ENCODE assay signal across 10 cellular contexts in the genomic region with DNA sequence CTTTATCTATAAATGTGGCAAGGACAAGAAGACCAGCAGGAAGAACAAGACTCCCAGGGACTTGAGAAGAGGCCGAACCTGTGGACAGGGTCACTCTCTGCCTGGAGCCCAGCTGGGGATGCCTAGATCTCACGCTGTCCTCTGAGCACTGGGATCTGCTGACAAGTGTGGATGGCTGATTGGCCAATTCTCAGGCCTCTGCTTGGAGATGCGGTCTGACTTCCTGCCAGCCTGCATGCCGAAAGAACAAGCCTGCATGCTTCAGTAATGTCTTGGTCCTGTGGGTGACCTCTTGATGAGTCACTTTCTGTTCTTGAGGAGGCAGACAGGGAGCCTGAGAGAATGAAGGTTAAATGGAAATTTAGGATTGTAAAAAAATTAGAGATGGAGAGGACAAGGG.
A peak's percentile ranks its signal among the peaks of the same experiment; 100 is the strongest.
DNase-seq lines count a peak whose midpoint lies in the region; ATAC-seq lines count a peak whose summit lies in the region.
"Had no signal": no experiment of that assay in that cellular context is flagged by ENCODE, and none has a peak within 500 bp of the region (broad histone marks: within the 10 kb centered on the region; RNA-seq: fewer than 3 reads in every experiment).

No MANE protein-coding gene starts in this region.

- no peak overlapping the region for H3K27ac ChIP-seq in Karpas-422 (ENCODE audit: low read length)

- H3K36me3 Mint-ChIP-seq in stimulated activated naive B cell treated with anti-CD40 and anti-IgM and Interleukin-4, amounts not matched to agents 10 μg/mL and 1 μg/mL and 100 μg/mL, for 72 hours: no peaks in the 10 kb centered on the region

- no peak overlapping the region for H3K27ac Mint-ChIP-seq in stimulated activated naive B cell treated with anti-CD40 and anti-IgM and Interleukin-4, amounts not matched to agents 10 μg/mL and 1 μg/mL and 100 μg/mL, for 72 hours

- H3K4me1 ChIP-seq in Karpas-422 (ENCODE audit: low read length): no peaks in the 10 kb centered on the region

- no peaks in the 10 kb centered on the region for H3K79me2 ChIP-seq in Karpas-422 (ENCODE audit: low read length)

- DNase-seq in NCI-H2227 (lab: John Stamatoyannopoulos, UW; ENCODE audit: unreplicated experiment) (peak; percentile 13), NCI-H2227 treated with DMSO at 0.1 percent for 48 hours (lab: John Stamatoyannopoulos, UW) (no peak), MG63 (peak; percentile 89), Karpas-422 (no peak)
- no peak for DNase-seq in stimulated activated naive B cell treated with anti-CD40 and anti-IgM and Interleukin-4, amounts not matched to agents 10 μg/mL and 1 μg/mL and 100 μg/mL, for 72 hours
- no peak for DNase-seq in activated naive CD4-positive, alpha-beta T cell treated with Interleukin-2 at 50 U/mL for 16 hours
- no peak for DNase-seq in activated CD4-positive, CD25-positive, alpha-beta regulatory T cell (lab: John Stamatoyannopoulos, UW)
- DNase-seq: AML-193, Kasumi-1 had no signal

- H4K20me1 ChIP-seq in Karpas-422 (ENCODE audit: insufficient read depth, low read depth, low read length): no peaks in the 10 kb centered on the region

- H3K4me1 Mint-ChIP-seq in stimulated activated naive B cell treated with anti-CD40 and anti-IgM and Interleukin-4, amounts not matched to agents 10 μg/mL and 1 μg/mL and 100 μg/mL, for 72 hours: peaks cover 9 to 12% of the 10 kb centered on the region in 2 donors

- H2AFZ ChIP-seq in Karpas-422 (ENCODE audit: low read length): no peak overlapping the region

- peak; percentile 85 for ATAC-seq in esophagus mucosa
- peak; percentile 22 to 33 for ATAC-seq in stimulated activated naive B cell treated with anti-CD40 and anti-IgM and Interleukin-4, amounts not matched to agents 10 μg/mL and 1 μg/mL and 100 μg/mL, for 72 hours (replicated peaks)

- H3K9ac ChIP-seq in Karpas-422 (ENCODE audit: low read length): no peak overlapping the region

- peaks cover 6 to 10% of the 10 kb centered on the region in 2 donors for H3K27me3 Mint-ChIP-seq in stimulated activated naive B cell treated with anti-CD40 and anti-IgM and Interleukin-4, amounts not matched to agents 10 μg/mL and 1 μg/mL and 100 μg/mL, for 72 hours

- H3K9me2 ChIP-seq in Karpas-422 (replicated peaks; ENCODE audit: insufficient read depth, low read length): no peaks in the 10 kb centered on the region

- no peaks in the 10 kb centered on the region for H3K27me3 ChIP-seq in MG63
- no peaks in the 10 kb centered on the region for H3K27me3 ChIP-seq in Karpas-422 (ENCODE audit: low read length)

- H3K36me3 ChIP-seq in MG63: no peaks in the 10 kb centered on the region
- no peaks in the 10 kb centered on the region for H3K36me3 ChIP-seq in Karpas-422 (ENCODE audit: insufficient read depth, low read length)

- no peak overlapping the region for H3K4me3 Mint-ChIP-seq in stimulated activated naive B cell treated with anti-CD40 and anti-IgM and Interleukin-4, amounts not matched to agents 10 μg/mL and 1 μg/mL and 100 μg/mL, for 72 hours

- H3K4me2 ChIP-seq in Karpas-422 (ENCODE audit: low read depth, low read length, poor library complexity, severe bottlenecking): no peak overlapping the region

- peaks cover 0 to 4% of the 10 kb centered on the region in 2 donors for H3K9me3 Mint-ChIP-seq in stimulated activated naive B cell treated with anti-CD40 and anti-IgM and Interleukin-4, amounts not matched to agents 10 μg/mL and 1 μg/mL and 100 μg/mL, for 72 hours

- H3K9me3 ChIP-seq in MG63 (no peaks in the 10 kb centered on the region), Karpas-422 (ENCODE audit: low read length) (no peaks in the 10 kb centered on the region)

- no peak overlapping the region for H3K4me3 ChIP-seq in MG63
- H3K4me3 ChIP-seq in Karpas-422 (ENCODE audit: low read length): no peak overlapping the region

Comparison
In these comparisons a context has a peak if more than half of its experiments do, and no peak if none do; other contexts are left out.
1. DNase-seq: peak in NCI-H2227 (single experiment) and MG63 (single experiment); none in NCI-H2227 treated with DMSO at 0.1 percent for 48 hours (single experiment), stimulated activated naive B cell treated with anti-CD40 and anti-IgM and Interleukin-4, amounts not matched to agents 10 μg/mL and 1 μg/mL and 100 μg/mL, for 72 hours (single experiment), activated naive CD4-positive, alpha-beta T cell treated with Interleukin-2 at 50 U/mL for 16 hours (single experiment), activated CD4-positive, CD25-positive, alpha-beta regulatory T cell (0 of 4) and Karpas-422 (single experiment).